ENCODE assay signal across 12 cellular contexts in the genomic region with DNA sequence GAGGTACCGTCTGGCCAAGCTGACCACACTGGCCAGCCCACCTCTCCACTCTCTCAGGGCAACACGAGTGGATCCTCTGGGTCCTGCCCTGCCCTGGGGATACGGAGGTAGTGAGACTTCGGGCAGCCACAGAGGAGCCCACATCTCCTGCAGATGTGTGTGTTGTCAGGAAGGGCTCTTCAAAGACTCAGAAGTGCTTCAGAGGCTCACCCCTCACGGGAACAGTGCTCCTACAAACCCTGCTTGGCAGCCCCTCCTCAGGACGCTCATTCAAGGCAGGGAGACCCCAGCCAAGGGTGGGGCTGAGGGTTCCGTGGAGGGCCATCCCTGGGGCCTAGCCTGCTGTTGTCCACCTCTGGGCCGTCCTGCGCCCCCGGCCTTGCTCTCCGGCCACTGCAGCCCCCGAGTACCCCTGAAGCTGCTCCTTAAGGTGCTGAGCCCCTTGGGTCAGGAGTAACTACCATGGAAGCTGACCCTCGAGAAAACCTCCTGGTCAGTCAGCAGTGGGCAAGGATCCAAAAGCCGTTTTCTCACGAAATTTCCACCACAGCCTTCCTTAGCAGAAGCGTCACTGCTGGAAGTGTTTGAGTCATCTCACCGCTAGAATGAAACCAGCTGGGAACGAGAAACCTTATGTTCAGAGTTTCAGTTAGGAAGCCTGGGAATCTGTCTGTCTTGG. TPM values are rescaled to one million over a fixed set of nuclear protein-coding genes. Genes with fewer than 3 reads are reported as not detected.
DNase-seq lines count a peak whose midpoint lies in the region; ATAC-seq and TF ChIP-seq lines count a peak whose summit lies in the region.
"Had no signal": no experiment of that assay in that cellular context is flagged by ENCODE, and none has a peak within 500 bp of the region (broad histone marks: within the 10 kb centered on the region; RNA-seq: fewer than 3 reads in every experiment).

No MANE protein-coding gene starts in this region.

- DNase-seq in activated CD4-positive, CD25-positive, alpha-beta regulatory T cell treated with anti-CD3 and anti-CD28 coated beads, Interleukin-2, amount 50 U/mL, for 72 hours, result peak; percentile 17
- DNase-seq in activated CD4-positive, CD25-positive, alpha-beta regulatory T cell (lab: John Stamatoyannopoulos, UW), result no peak
- DNase-seq in SK-MEL-5 (ENCODE audit: low read depth, low spot score), result peak; percentile 10
- peak; percentile 55 for DNase-seq in fibroblast of the conjunctiva (ENCODE audit: low read depth)
- DNase-seq in spleen, result peak; percentile 60
- no peak for DNase-seq in transverse colon
- no peak for DNase-seq in stomach
- DNase-seq: effector memory CD8-positive, alpha-beta T cell; testis had no signal

- no peak for ATAC-seq in GM18909 (IDR thresholded peaks at IDR 0.05; ENCODE audit: poor library complexity, unreplicated experiment)
- ATAC-seq: A549; effector memory CD8-positive, alpha-beta T cell had no signal

- no peaks in the 10 kb centered on the region for H3K27me3 ChIP-seq in spleen (replicated peaks in 1 of 7)
- H3K27me3 ChIP-seq in transverse colon, result no peaks in the 10 kb centered on the region
- peaks cover 0 to 6% (median 0%) of the 10 kb centered on the region in 3 donors for H3K27me3 ChIP-seq in stomach
- H3K27me3 ChIP-seq: testis had no signal

- no peak for TF ChIP-seq POLR2A in spleen (IDR thresholded peaks at IDR 0.05)
- TF ChIP-seq POLR2A in transverse colon (IDR thresholded peaks at IDR 0.05), result no peak
- no peak for TF ChIP-seq POLR2A in stomach (IDR thresholded peaks at IDR 0.05)

- intact Hi-C loops in spleen (cut with DNase I; ENCODE audit: low total_unique reads), result no loop called here
- intact Hi-C loops in transverse colon (cut with DNase I; ENCODE audit: low total_unique reads), result no loop called here
- intact Hi-C loops in stomach (cut with DNase I; ENCODE audit: low total_unique reads), result no loop called here

- in situ Hi-C loops in SK-MEL-5 (cut with HindIII; ENCODE audit: low pct_unique_long_range_greater_than_20kb, low sequenced_read_pairs), result no loop called here
- in situ Hi-C loops in transverse colon (cut with MboI; ENCODE audit: low pct_ligation_motif_present in 1 of 4, low pct_unique_long_range_greater_than_20kb in 1 of 4, low sequenced_read_pairs in 3 of 4), result no loop called here

- H3K4me3 ChIP-seq in spleen (no peak overlapping the region), transverse colon (no peak overlapping the region), stomach (no peak overlapping the region)
- H3K4me3 ChIP-seq: A549, lower lobe of right lung, testis had no signal

- no peak overlapping the region for H3K27ac ChIP-seq in spleen
- no peak overlapping the region for H3K27ac ChIP-seq in transverse colon
- no peak overlapping the region for H3K27ac ChIP-seq in stomach
- H3K27ac ChIP-seq: A549, lower lobe of right lung, testis had no signal

- H3K36me3 ChIP-seq in spleen (no peaks in the 10 kb centered on the region), transverse colon (no peaks in the 10 kb centered on the region), stomach (no peaks in the 10 kb centered on the region)
- H3K36me3 ChIP-seq: lower lobe of right lung had no signal

- no peaks in the 10 kb centered on the region for H3K9me3 ChIP-seq in spleen
- H3K9me3 ChIP-seq in transverse colon, result no peaks in the 10 kb centered on the region
- H3K9me3 ChIP-seq in stomach, result no peaks in the 10 kb centered on the region
- H3K9me3 ChIP-seq: A549, lower lobe of right lung, testis had no signal

- TF ChIP-seq CTCF in spleen (IDR thresholded peaks at IDR 0.05 in 8 of 11, conservative IDR thresholded peaks at IDR 0.05 in 3 of 11), result no peak
- TF ChIP-seq CTCF in transverse colon (IDR thresholded peaks at IDR 0.05), result no peak
- TF ChIP-seq CTCF in stomach (IDR thresholded peaks at IDR 0.05), result no peak

- TF ChIP-seq EP300 in transverse colon (IDR thresholded peaks at IDR 0.05; ENCODE audit: low read depth) (no peak), stomach (IDR thresholded peaks at IDR 0.05) (no peak)

- H3K4me1 ChIP-seq in spleen (peaks cover 0 to 26% (median 10%) of the 10 kb centered on the region in 6 donors), transverse colon (no peaks in the 10 kb centered on the region), stomach (peaks cover 0 to 18% (median 7%) of the 10 kb centered on the region in 4 donors)
- H3K4me1 ChIP-seq: A549 had no signal

- 75 to 80% (median 79%) methylated on average over 15 to 18 of the region's 18 CpGs for WGBS in spleen, 5 donors
- WGBS in transverse colon (ENCODE audit: low coverage in 1 of 2), 2 donors, result 67 to 68% methylated on average over 1 to 18 of the region's 18 CpGs
- WGBS in stomach, 5 donors, result 59 to 79% (median 73%) methylated on average over 8 to 18 of the region's 18 CpGs

RNA-seq across cellular contexts. Expression of gene LRRC14B, which starts 23.2 kb away (rescaled TPM):
- total RNA-seq in SK-MEL-5 (2014; rRNA removed; shearing (Covaris generic)), result not detected in 2 replicates
- not detected in 2 replicates for polyA plus RNA-seq in SK-MEL-5 (2015; cell fraction: cytosol; rRNA removed)
- not detected in 2 replicates for polyA plus RNA-seq in SK-MEL-5 (2015; cell fraction: nucleus; rRNA removed)
- total RNA-seq in spleen, result not detected
- polyA plus RNA-seq in spleen, result under 1 TPM in 1 of 3 donors, not detected in 2; 0.10 TPM
- total RNA-seq in transverse colon, result not detected
- under 1 TPM in 1 of 5 donors, not detected in 4; 0.37 TPM for total RNA-seq in stomach
- polyA plus RNA-seq in stomach, result under 1 TPM in 1 of 3 donors, not detected in 2; 0.05 TPM
- total RNA-seq: lower lobe of right lung had no signal
- polyA plus RNA-seq: A549 had no signal

RNA-seq across cellular contexts. Expression of gene CCDC127, which starts 49.8 kb away (rescaled TPM):
- total RNA-seq in SK-MEL-5 (2014; rRNA removed; shearing (Covaris generic)), result 7.4 and 9.9 TPM in 2 replicates
- polyA plus RNA-seq in SK-MEL-5 (2015; cell fraction: cytosol; rRNA removed), result 6.1 and 6.6 TPM in 2 replicates
- polyA plus RNA-seq in SK-MEL-5 (2015; cell fraction: nucleus; rRNA removed), result 3.1 and 3.2 TPM in 2 replicates
- total RNA-seq in spleen (1 to 10 TPM; 2.8 to 8.9 (median 5.7) TPM), transverse colon (1 to 10 TPM; 1.2 to 4.9 (median 4.8) TPM), stomach (1 to 10 TPM; 1.2 to 8.5 (median 5.5) TPM)
- polyA plus RNA-seq in spleen (1 to 10 TPM; 1.2 to 2.6 (median 1.8) TPM), stomach (1 to 10 TPM; 1.5 to 1.9 (median 1.7) TPM)

RNA-seq across cellular contexts. Expression of gene SDHA, which starts 50.0 kb away (rescaled TPM):
- total RNA-seq in SK-MEL-5 (2014; rRNA removed; shearing (Covaris generic)), result 129 and 140 TPM in 2 replicates
- 180 and 186 TPM in 2 replicates for polyA plus RNA-seq in SK-MEL-5 (2015; cell fraction: cytosol; rRNA removed)
- 80.6 and 121 TPM in 2 replicates for polyA plus RNA-seq in SK-MEL-5 (2015; cell fraction: nucleus; rRNA removed)
- total RNA-seq in spleen (100 to 1,000 TPM in 6 of 7 donors, 10 to 100 TPM in 1; 91.9 to 135 (median 122) TPM), transverse colon (100 to 1,000 TPM; 155 to 471 (median 250) TPM), stomach (100 to 1,000 TPM in 3 of 5 donors, 10 to 100 TPM in 2; 78.8 to 509 (median 116) TPM)
- polyA plus RNA-seq in spleen (10 to 100 TPM; 58.6 to 86.0 (median 62.3) TPM), stomach (100 to 1,000 TPM in 2 of 3 donors, 10 to 100 TPM in 1; 96.7 to 114 (median 108) TPM)

Comparison
In these comparisons a context has a peak if more than half of its experiments do, and no peak if none do; other contexts are left out.
1. DNase-seq: peak in activated CD4-positive, CD25-positive, alpha-beta regulatory T cell treated with anti-CD3 and anti-CD28 coated beads, Interleukin-2, amount 50 U/mL, for 72 hours (single experiment), SK-MEL-5 (single experiment), fibroblast of the conjunctiva (single experiment) and spleen (single experiment); none in activated CD4-positive, CD25-positive, alpha-beta regulatory T cell (0 of 4), transverse colon (single experiment) and stomach (single experiment).